2 cellular contexts compared by ENCODE assay signal in the genomic region with DNA sequence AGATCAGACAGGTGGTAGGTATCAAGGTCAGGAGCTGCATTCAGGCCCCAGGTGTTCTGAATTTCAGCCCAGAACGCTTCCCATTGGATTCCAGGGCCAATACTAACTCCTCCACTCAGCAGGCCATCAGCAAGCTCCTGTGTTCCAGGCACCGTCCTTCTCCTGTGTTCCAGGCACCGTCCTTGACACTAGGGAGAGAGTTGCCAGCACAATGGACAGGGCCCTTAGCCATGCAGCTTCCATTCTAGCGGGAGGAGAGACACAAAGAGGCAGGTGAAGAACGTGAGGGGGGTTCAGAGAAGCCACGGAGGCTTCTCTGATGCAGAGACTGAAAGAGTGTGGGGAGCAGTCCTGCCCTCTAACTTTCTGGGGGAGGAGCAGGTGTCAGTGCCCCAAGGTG.
A peak's percentile ranks its signal among the peaks of the same experiment; 100 is the strongest.
TF ChIP-seq lines count a peak whose summit lies in the region.

No MANE protein-coding gene starts in this region.

TF ChIP-seq in Ishikawa, 13 proteins besides CTCF, POLR2A, EP300 and RAD21:
- TF ChIP-seq, protein P1, sequence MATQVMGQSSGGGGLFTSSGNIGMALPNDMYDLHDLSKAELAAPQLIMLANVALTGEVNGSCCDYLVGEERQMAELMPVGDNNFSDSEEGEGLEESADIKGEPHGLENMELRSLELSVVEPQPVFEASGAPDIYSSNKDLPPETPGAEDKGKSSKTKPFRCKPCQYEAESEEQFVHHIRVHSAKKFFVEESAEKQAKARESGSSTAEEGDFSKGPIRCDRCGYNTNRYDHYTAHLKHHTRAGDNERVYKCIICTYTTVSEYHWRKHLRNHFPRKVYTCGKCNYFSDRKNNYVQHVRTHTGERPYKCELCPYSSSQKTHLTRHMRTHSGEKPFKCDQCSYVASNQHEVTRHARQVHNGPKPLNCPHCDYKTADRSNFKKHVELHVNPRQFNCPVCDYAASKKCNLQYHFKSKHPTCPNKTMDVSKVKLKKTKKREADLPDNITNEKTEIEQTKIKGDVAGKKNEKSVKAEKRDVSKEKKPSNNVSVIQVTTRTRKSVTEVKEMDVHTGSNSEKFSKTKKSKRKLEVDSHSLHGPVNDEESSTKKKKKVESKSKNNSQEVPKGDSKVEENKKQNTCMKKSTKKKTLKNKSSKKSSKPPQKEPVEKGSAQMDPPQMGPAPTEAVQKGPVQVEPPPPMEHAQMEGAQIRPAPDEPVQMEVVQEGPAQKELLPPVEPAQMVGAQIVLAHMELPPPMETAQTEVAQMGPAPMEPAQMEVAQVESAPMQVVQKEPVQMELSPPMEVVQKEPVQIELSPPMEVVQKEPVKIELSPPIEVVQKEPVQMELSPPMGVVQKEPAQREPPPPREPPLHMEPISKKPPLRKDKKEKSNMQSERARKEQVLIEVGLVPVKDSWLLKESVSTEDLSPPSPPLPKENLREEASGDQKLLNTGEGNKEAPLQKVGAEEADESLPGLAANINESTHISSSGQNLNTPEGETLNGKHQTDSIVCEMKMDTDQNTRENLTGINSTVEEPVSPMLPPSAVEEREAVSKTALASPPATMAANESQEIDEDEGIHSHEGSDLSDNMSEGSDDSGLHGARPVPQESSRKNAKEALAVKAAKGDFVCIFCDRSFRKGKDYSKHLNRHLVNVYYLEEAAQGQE (IDR thresholded peaks at IDR 0.05; ENCODE audit: low read depth) = peak; percentile 37; the same call in 1 of the 2 replicates
- TF ChIP-seq TAF1 (IDR thresholded peaks at IDR 0.05; ENCODE audit: low read depth) = no peak

TF ChIP-seq in H1, 55 proteins besides CTCF, POLR2A, EP300 and RAD21 (continued from another document):
- TF ChIP-seq, protein P2, sequence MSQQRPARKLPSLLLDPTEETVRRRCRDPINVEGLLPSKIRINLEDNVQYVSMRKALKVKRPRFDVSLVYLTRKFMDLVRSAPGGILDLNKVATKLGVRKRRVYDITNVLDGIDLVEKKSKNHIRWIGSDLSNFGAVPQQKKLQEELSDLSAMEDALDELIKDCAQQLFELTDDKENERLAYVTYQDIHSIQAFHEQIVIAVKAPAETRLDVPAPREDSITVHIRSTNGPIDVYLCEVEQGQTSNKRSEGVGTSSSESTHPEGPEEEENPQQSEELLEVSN (IDR thresholded peaks at IDR 0.05) = no peak
- TF ChIP-seq BCL11A (IDR thresholded peaks at IDR 0.05; ENCODE audit: low read depth in 2 of 2, low read length in 2 of 2) (no peak), KDM4A (IDR thresholded peaks at IDR 0.05; ENCODE audit: low read depth, low read length, severe bottlenecking) (no peak), SIN3A (conservative IDR thresholded peaks at IDR 0.05 in 1 of 2, IDR thresholded peaks at IDR 0.05 in 1 of 2; ENCODE audit: low read depth in 1 of 2, low read length in 2 of 2) (no peak), POLR2AphosphoS5 (IDR thresholded peaks at IDR 0.05; ENCODE audit: low read depth, low read length) (no peak), CTBP2 (IDR thresholded peaks at IDR 0.05; ENCODE audit: borderline replicate concordance, insufficient read depth, insufficient read length, low read length) (no peak), JUN (IDR thresholded peaks at IDR 0.05; ENCODE audit: low read depth, low read length) (no peak), CBX8 (IDR thresholded peaks at IDR 0.05; ENCODE audit: borderline replicate concordance, low read depth, low read length) (no peak), YY1 (IDR thresholded peaks at IDR 0.05; ENCODE audit: low read depth, low read length) (no peak), TAF1 (IDR thresholded peaks at IDR 0.05; ENCODE audit: low read depth, low read length) (no peak), RNF2 (IDR thresholded peaks at IDR 0.05; ENCODE audit: borderline replicate concordance, low read depth, low read length, missing control alignments, poor library complexity, severe bottlenecking) (no peak), NANOG (IDR thresholded peaks at IDR 0.05; ENCODE audit: insufficient read depth, low read depth, low read length, poor library complexity, severe bottlenecking) (no peak), ASH2L (IDR thresholded peaks at IDR 0.05; ENCODE audit: low read length) (no peak), USF2 (IDR thresholded peaks at IDR 0.05; ENCODE audit: low read length) (no peak), RFX5 (IDR thresholded peaks at IDR 0.05; ENCODE audit: borderline replicate concordance, low read depth, low read length) (no peak), CHD1 (IDR thresholded peaks at IDR 0.05; ENCODE audit: low read depth, low read length) (no peak)
- TF ChIP-seq, protein P3, sequence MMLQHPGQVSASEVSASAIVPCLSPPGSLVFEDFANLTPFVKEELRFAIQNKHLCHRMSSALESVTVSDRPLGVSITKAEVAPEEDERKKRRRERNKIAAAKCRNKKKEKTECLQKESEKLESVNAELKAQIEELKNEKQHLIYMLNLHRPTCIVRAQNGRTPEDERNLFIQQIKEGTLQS (IDR thresholded peaks at IDR 0.05; ENCODE audit: insufficient read depth, low read depth, low read length) = no peak
